In genomic region chr4:153916273-153916755, GRCh38 we compare ENCODE assay signal across 10 cellular contexts.
DNase-seq lines count a peak whose midpoint lies in the region; ATAC-seq lines count a peak whose summit lies in the region.
"Had no signal": no experiment of that assay in that cellular context is flagged by ENCODE, and none has a peak within 500 bp of the region (broad histone marks: within the 10 kb centered on the region; RNA-seq: fewer than 3 reads in every experiment).

No MANE protein-coding gene starts in this region.

- no peak overlapping the region for H3K4me3 ChIP-seq in GM23248
- H3K4me3 ChIP-seq: coronary artery had no signal

- in situ Hi-C loops in GM23248 (cut with MboI), result no loop called here

- no peaks in the 10 kb centered on the region for H3K36me3 ChIP-seq in GM23248 (ENCODE audit: low read depth)

- H3K79me2 ChIP-seq in GM23248 (ENCODE audit: insufficient read depth), result no peaks in the 10 kb centered on the region

- DNase-seq in GM23248, result peak; percentile 10
- DNase-seq in stimulated activated CD4-positive, alpha-beta T cell treated with anti-CD3 and anti-CD28 coated beads, Interleukin-1b, Interleukin-23, amount 100 ng/mL, for 48 hours, result peak; percentile 65
- DNase-seq in UCSD-AML1 (lab: John Stamatoyannopoulos, UW; ENCODE audit: unreplicated experiment), result no peak
- no peak for DNase-seq in GOT3 (lab: John Stamatoyannopoulos, UW)
- no peak for DNase-seq in NCI-H1436 (lab: John Stamatoyannopoulos, UW)
- DNase-seq in NCI-H1930 (lab: John Stamatoyannopoulos, UW), result no peak
- DNase-seq: NCI-H1092 had no signal

- H3K27me3 ChIP-seq in GM23248 (replicated peaks; ENCODE audit: insufficient read depth), result no peaks in the 10 kb centered on the region

- H3F3A ChIP-seq in GM23248 (ENCODE audit: insufficient read depth), result no peaks in the 10 kb centered on the region

- no peaks in the 10 kb centered on the region for H3K9me3 ChIP-seq in GM23248 (ENCODE audit: low read depth)

- no peak overlapping the region for H3K27ac ChIP-seq in GM23248
- H3K27ac ChIP-seq: coronary artery had no signal

- peak; percentile 97 for ATAC-seq in GM19035 (IDR thresholded peaks at IDR 0.05; ENCODE audit: unreplicated experiment)
- peak; percentile 99 for ATAC-seq in HG03558 (IDR thresholded peaks at IDR 0.05; ENCODE audit: extremely low read depth, unreplicated experiment)

- no peak overlapping the region for H3K9ac ChIP-seq in GM23248

- H2AFZ ChIP-seq in GM23248, result no peak overlapping the region

- H3K4me2 ChIP-seq in GM23248 (ENCODE audit: unreplicated experiment), result no peak overlapping the region

- H3K4me1 ChIP-seq in GM23248 (ENCODE audit: insufficient read depth), result no peaks in the 10 kb centered on the region

- no peaks in the 10 kb centered on the region for H4K20me1 ChIP-seq in GM23248 (ENCODE audit: insufficient read depth)

- no peaks in the 10 kb centered on the region for H3K9me2 ChIP-seq in GM23248 (ENCODE audit: insufficient read depth)

- 82 to 88% methylated on average over 5 of the region's 5 CpGs for WGBS in GM23248 (ENCODE audit: low coverage in 1 of 2, low lambda C conversion rate in 2 of 2, missing lambda C conversion rate in 2 of 2), 2 experiments

Comparison
In these comparisons a context has a peak if more than half of its experiments do, and no peak if none do; other contexts are left out.
1. DNase-seq: peak in GM23248 (single experiment) and stimulated activated CD4-positive, alpha-beta T cell treated with anti-CD3 and anti-CD28 coated beads, Interleukin-1b, Interleukin-23, amount 100 ng/mL, for 48 hours (single experiment); none in UCSD-AML1 (single experiment), GOT3 (single experiment), NCI-H1436 (single experiment) and NCI-H1930 (0 of 2).